In genomic region chr6:11245406-11245990, GRCh38 we compare ENCODE assay signal across 16 cellular contexts. TPM values are rescaled to one million over a fixed set of nuclear protein-coding genes. Genes with fewer than 3 reads are reported as not detected.
DNase-seq lines count a peak whose midpoint lies in the region; ATAC-seq and TF ChIP-seq lines count a peak whose summit lies in the region.
"Had no signal": no experiment of that assay in that cellular context is flagged by ENCODE, and none has a peak within 500 bp of the region (broad histone marks: within the 10 kb centered on the region; RNA-seq: fewer than 3 reads in every experiment).

No MANE protein-coding gene starts in this region.

- H3K27me3 ChIP-seq in tibial artery (no peaks in the 10 kb centered on the region), gastroesophageal sphincter (no peaks in the 10 kb centered on the region)
- H3K27me3 ChIP-seq: BE2C had no signal

- no peak for TF ChIP-seq EP300 in gastroesophageal sphincter (IDR thresholded peaks at IDR 0.05)

- no peak for TF ChIP-seq POLR2A in gastroesophageal sphincter (IDR thresholded peaks at IDR 0.05)

- ATAC-seq in SK-N-SH treated with all-trans-retinoic acid at 6 μM for 48 hours: peak; percentile 59
- no peak for ATAC-seq in gastroesophageal sphincter

- H3K4me1 ChIP-seq in tibial artery: peaks cover 0 to 51% (median 23%) of the 10 kb centered on the region in 4 donors
- H3K4me1 ChIP-seq in gastroesophageal sphincter: peaks cover 0 to 18% (median 0%) of the 10 kb centered on the region in 3 donors
- H3K4me1 ChIP-seq: BE2C had no signal

- H3K27ac ChIP-seq in tibial artery (peak overlapping the region; percentile 68 to 71), gastroesophageal sphincter (no peak overlapping the region)

- intact Hi-C loops in tibial artery (cut with DNase I; ENCODE audit: low total_unique reads): no loop called here

- H3K4me3 ChIP-seq in fibroblast of mammary gland (ENCODE audit: control insufficient read depth, low read depth, low read length): no peak overlapping the region
- H3K4me3 ChIP-seq in tibial artery: no peak overlapping the region
- H3K4me3 ChIP-seq in gastroesophageal sphincter: no peak overlapping the region

- H3K9me3 ChIP-seq in tibial artery (no peaks in the 10 kb centered on the region), gastroesophageal sphincter (no peaks in the 10 kb centered on the region)
- H3K9me3 ChIP-seq: BE2C had no signal

- no peak for TF ChIP-seq CTCF in fibroblast of mammary gland (conservative IDR thresholded peaks at IDR 0.05; ENCODE audit: control insufficient read depth, insufficient read depth, low read depth, low read length)
- no peak for TF ChIP-seq CTCF in tibial artery (IDR thresholded peaks at IDR 0.05)
- no peak for TF ChIP-seq CTCF in gastroesophageal sphincter (IDR thresholded peaks at IDR 0.05)

- 10 to 22% methylated on average over 5 of the region's 5 CpGs for WGBS in gastroesophageal sphincter (ENCODE audit: low coverage in 1 of 2), 2 donors

- DNase-seq in EH (ENCODE audit: low read depth): peak; percentile 74
- peak; percentile 34 for DNase-seq in fibroblast of mammary gland (ENCODE audit: low read depth)
- DNase-seq in tibial artery: no peak
- DNase-seq in DMS79 treated with DMSO at 0.1 percent for 48 hours (lab: John Stamatoyannopoulos, UW): no peak
- no peak for DNase-seq in amygdala (lab: John Stamatoyannopoulos, UW)
- no peak for DNase-seq in central memory CD4-positive, alpha-beta T cell
- DNase-seq: BE2C; CD8-positive, alpha-beta memory T cell; H7; Karpas-422; NCI-H2029; NCI-H2171 treated with DMSO at 0.1 percent for 48 hours; NCI-H82; SIG-M5 had no signal

- H3K36me3 ChIP-seq in tibial artery: no peaks in the 10 kb centered on the region
- no peaks in the 10 kb centered on the region for H3K36me3 ChIP-seq in gastroesophageal sphincter
- H3K36me3 ChIP-seq: BE2C had no signal

TF ChIP-seq in SK-N-SH treated with all-trans-retinoic acid at 6 μM for 48 hours, 23 proteins besides CTCF, POLR2A, EP300 and RAD21:
- TF ChIP-seq ISL1 (CRISPR knock-in tag; IDR thresholded peaks at IDR 0.05) (peak; percentile 67), PPARA (CRISPR knock-in tag; IDR thresholded peaks at IDR 0.05; ENCODE audit: borderline replicate concordance) (no peak), ESRRG (CRISPR knock-in tag; IDR thresholded peaks at IDR 0.05) (no peak), POU6F1 (CRISPR knock-in tag; IDR thresholded peaks at IDR 0.05; ENCODE audit: borderline replicate concordance, low read depth) (no peak)

RNA-seq across cellular contexts. Expression of gene NEDD9, which starts 13.0 kb away (rescaled TPM):
- total RNA-seq in gastroesophageal sphincter: 10 to 100 TPM; 13.1 to 42.7 (median 26.7) TPM

Comparison
In these comparisons a context has a peak if more than half of its experiments do, and no peak if none do; other contexts are left out.
1. DNase-seq: peak in EH (single experiment) and fibroblast of mammary gland (single experiment); none in tibial artery (0 of 2), DMS79 treated with DMSO at 0.1 percent for 48 hours (single experiment), amygdala (0 of 56) and central memory CD4-positive, alpha-beta T cell (single experiment).
2. H3K27ac ChIP-seq: peak in tibial artery (2 of 2); none in gastroesophageal sphincter (0 of 4).